In genomic region chr17:81514735-81515529, GRCh38 we compare ENCODE assay signal across 8 cellular contexts. TPM values are rescaled to one million over a fixed set of nuclear protein-coding genes. Genes with fewer than 3 reads are reported as not detected.
DNase-seq lines count a peak whose midpoint lies in the region; ATAC-seq and TF ChIP-seq lines count a peak whose summit lies in the region.

No MANE protein-coding gene starts in this region.

- H3K27me3 ChIP-seq in OCI-LY1 (ENCODE audit: insufficient read depth, low read length): no peaks in the 10 kb centered on the region
- peaks cover 0 to 5% (median 0%) of the 10 kb centered on the region in 4 donors for H3K27me3 ChIP-seq in esophagus muscularis mucosa
- H3K27me3 ChIP-seq in mucosa of stomach (ENCODE audit: control insufficient read depth, insufficient read depth, low read length): no peaks in the 10 kb centered on the region

- no peaks in the 10 kb centered on the region for H3K9me3 Mint-ChIP-seq in activated T-cell treated with anti-CD3 and anti-CD28 coated beads, Interleukin-2, amount 50 U/mL, for 4 hours
- H3K9me3 Mint-ChIP-seq in stimulated activated naive CD8-positive, alpha-beta T cell treated with anti-CD3 and anti-CD28 coated beads, Interleukin-15, amount 100 ng/mL, for 72 hours: no peaks in the 10 kb centered on the region

- TF ChIP-seq EP300 in esophagus muscularis mucosa (IDR thresholded peaks at IDR 0.05): no peak

- peaks cover 26% of the 10 kb centered on the region for H3K36me3 ChIP-seq in OCI-LY1 (ENCODE audit: insufficient read depth, low read length)
- H3K36me3 ChIP-seq in esophagus muscularis mucosa: peaks cover 22 to 26% (median 23%) of the 10 kb centered on the region in 4 donors
- H3K36me3 ChIP-seq in mucosa of stomach (ENCODE audit: control insufficient read depth, insufficient read depth, low read length): peaks cover 22% of the 10 kb centered on the region

- H3F3A ChIP-seq in OCI-LY1 (ENCODE audit: insufficient read depth, low read length): peaks cover 20% of the 10 kb centered on the region

- H3K9me2 ChIP-seq in OCI-LY1 (ENCODE audit: low read depth, low read length): no peaks in the 10 kb centered on the region

- no peak for TF ChIP-seq CTCF in OCI-LY1 (IDR thresholded peaks at IDR 0.05; ENCODE audit: low read length)
- no peak for TF ChIP-seq CTCF in esophagus muscularis mucosa (IDR thresholded peaks at IDR 0.05)

- peak overlapping the region; percentile 94 for H3K27ac Mint-ChIP-seq in stimulated activated naive CD8-positive, alpha-beta T cell treated with anti-CD3 and anti-CD28 coated beads, Interleukin-15, amount 100 ng/mL, for 72 hours

- H3K4me1 ChIP-seq in OCI-LY1 (ENCODE audit: insufficient read depth, low read length, severe bottlenecking) (peaks cover 76% of the 10 kb centered on the region), esophagus muscularis mucosa (peaks cover 46 to 67% (median 57%) of the 10 kb centered on the region in 4 donors), mucosa of stomach (ENCODE audit: control insufficient read depth, insufficient read depth, low read length) (peaks cover 43% of the 10 kb centered on the region)

- H4K20me1 ChIP-seq in OCI-LY1 (ENCODE audit: insufficient read depth, low read length): no peaks in the 10 kb centered on the region

- peaks cover 23% of the 10 kb centered on the region for H3K36me3 Mint-ChIP-seq in activated T-cell treated with anti-CD3 and anti-CD28 coated beads, Interleukin-2, amount 50 U/mL, for 4 hours (ENCODE audit: insufficient read depth)

- H3K4me3 ChIP-seq in GM08714 (ENCODE audit: low read length) (peak overlapping the region; percentile 76), OCI-LY1 (ENCODE audit: low read depth, low read length, poor library complexity, severe bottlenecking) (peak overlapping the region; percentile 67), esophagus muscularis mucosa (peak overlapping the region; percentile 88 to 94 (median 91)), mucosa of stomach (ENCODE audit: low read length) (peak overlapping the region; percentile 80)

- H3K9ac ChIP-seq in OCI-LY1 (ENCODE audit: low read length): peak overlapping the region; percentile 85
- H3K9ac ChIP-seq in mucosa of stomach (ENCODE audit: low read length): peak overlapping the region; percentile 99

- peaks cover 6% of the 10 kb centered on the region; the same call in 1 of the 2 replicates for H3K79me2 ChIP-seq in OCI-LY1 (ENCODE audit: insufficient read depth, low read length)

- peak overlapping the region; percentile 88 for H3K4me3 Mint-ChIP-seq in activated T-cell treated with anti-CD3 and anti-CD28 coated beads, Interleukin-2, amount 50 U/mL, for 4 hours
- peak overlapping the region; percentile 95 to 97 for H3K4me3 Mint-ChIP-seq in stimulated activated naive CD8-positive, alpha-beta T cell treated with anti-CD3 and anti-CD28 coated beads, Interleukin-15, amount 100 ng/mL, for 72 hours

- intact Hi-C loops in esophagus muscularis mucosa (cut with DNase I): loop anchor here (5.0 kb wide), 2 partner anchors 37 to 118 kb away; partner anchors contain the start of genes BAHCC1 and FAAP100

- under 1% methylated on average over 35 of the region's 82 CpGs for WGBS in esophagus muscularis mucosa

- peaks cover 19% of the 10 kb centered on the region for H3K4me1 Mint-ChIP-seq in activated T-cell treated with anti-CD3 and anti-CD28 coated beads, Interleukin-2, amount 50 U/mL, for 4 hours (ENCODE audit: low read depth)
- peaks cover 56% of the 10 kb centered on the region for H3K4me1 Mint-ChIP-seq in stimulated activated naive CD8-positive, alpha-beta T cell treated with anti-CD3 and anti-CD28 coated beads, Interleukin-15, amount 100 ng/mL, for 72 hours

- H3K27ac ChIP-seq in OCI-LY1 (ENCODE audit: low read depth, low read length, poor library complexity, severe bottlenecking): peak overlapping the region; percentile 96
- peak overlapping the region; percentile 100 for H3K27ac ChIP-seq in esophagus muscularis mucosa (replicated peaks in 1 of 4)

- H3K27me3 Mint-ChIP-seq in activated T-cell treated with anti-CD3 and anti-CD28 coated beads, Interleukin-2, amount 50 U/mL, for 4 hours (ENCODE audit: low read depth): no peaks in the 10 kb centered on the region
- no peaks in the 10 kb centered on the region for H3K27me3 Mint-ChIP-seq in stimulated activated naive CD8-positive, alpha-beta T cell treated with anti-CD3 and anti-CD28 coated beads, Interleukin-15, amount 100 ng/mL, for 72 hours

- H2AFZ ChIP-seq in OCI-LY1 (ENCODE audit: low read length): no peak overlapping the region

- TF ChIP-seq POLR2A in esophagus muscularis mucosa (IDR thresholded peaks at IDR 0.05; ENCODE audit: low read depth): peak; percentile 62

- peak overlapping the region; percentile 96 for H3K4me2 ChIP-seq in OCI-LY1 (ENCODE audit: low read length)

- peak; percentile 30 for ATAC-seq in HG03108 (IDR thresholded peaks at IDR 0.05; ENCODE audit: unreplicated experiment)
- peak; percentile 30 to 31 for ATAC-seq in activated T-cell treated with anti-CD3 and anti-CD28 coated beads, Interleukin-2, amount 50 U/mL, for 4 hours
- peak; percentile 44 for ATAC-seq in stimulated activated naive CD8-positive, alpha-beta T cell treated with anti-CD3 and anti-CD28 coated beads, Interleukin-15, amount 100 ng/mL, for 72 hours

- H3K9me3 ChIP-seq in OCI-LY1 (ENCODE audit: low read length) (no peaks in the 10 kb centered on the region), esophagus muscularis mucosa (no peaks in the 10 kb centered on the region), mucosa of stomach (ENCODE audit: control insufficient read depth, low read length) (no peaks in the 10 kb centered on the region)

- peak; percentile 69 for DNase-seq in activated T-cell treated with anti-CD3 and anti-CD28 coated beads, Interleukin-2, amount 50 U/mL, for 4 hours
- no peak for DNase-seq in esophagus muscularis mucosa (ENCODE audit: extremely low spot score)
- peak; percentile 68 to 77 for DNase-seq in stimulated activated naive CD8-positive, alpha-beta T cell treated with anti-CD3 and anti-CD28 coated beads, Interleukin-15, amount 100 ng/mL, for 72 hours
- no peak for DNase-seq in cerebellar nuclear complex (lab: John Stamatoyannopoulos, UW)

RNA-seq across cellular contexts. Expression of gene ACTG1, which starts 2.3 kb away (rescaled TPM):
- 1,000 to 10,000 TPM; 3,953 to 4,676 (median 4,016) TPM for total RNA-seq in activated T-cell treated with anti-CD3 and anti-CD28 coated beads, Interleukin-2, amount 50 U/mL, for 4 hours
- total RNA-seq in esophagus muscularis mucosa: 1,000 to 10,000 TPM in 3 of 4 donors, 100 to 1,000 TPM in 1; 972 to 1,850 (median 1,126) TPM

RNA-seq across cellular contexts. Expression of gene FSCN2, which starts 13.2 kb away (rescaled TPM):
- under 1 TPM in 2 of 3 donors, not detected in 1; 0.33 to 0.58 TPM for total RNA-seq in activated T-cell treated with anti-CD3 and anti-CD28 coated beads, Interleukin-2, amount 50 U/mL, for 4 hours
- total RNA-seq in esophagus muscularis mucosa: 1 to 10 TPM; 1.2 to 2.4 (median 1.7) TPM

RNA-seq across cellular contexts. Expression of gene FAAP100, which starts 37.2 kb away (rescaled TPM):
- 10 to 100 TPM; 59.3 to 63.3 (median 61.6) TPM for total RNA-seq in activated T-cell treated with anti-CD3 and anti-CD28 coated beads, Interleukin-2, amount 50 U/mL, for 4 hours
- 10 to 100 TPM; 13.7 to 33.3 (median 18.6) TPM for total RNA-seq in esophagus muscularis mucosa

Comparison
In these comparisons a context has a peak if more than half of its experiments do, and no peak if none do; other contexts are left out.
1. DNase-seq: peak in activated T-cell treated with anti-CD3 and anti-CD28 coated beads, Interleukin-2, amount 50 U/mL, for 4 hours (single experiment) and stimulated activated naive CD8-positive, alpha-beta T cell treated with anti-CD3 and anti-CD28 coated beads, Interleukin-15, amount 100 ng/mL, for 72 hours (2 of 2); none in esophagus muscularis mucosa (single experiment) and cerebellar nuclear complex (0 of 2).
2. Peak in every context shown above with its lines, with median percentiles within 50 percentile points of each other: H3K4me3 ChIP-seq and ATAC-seq.